ENCODE assay signal across 9 cellular contexts in the genomic region with DNA sequence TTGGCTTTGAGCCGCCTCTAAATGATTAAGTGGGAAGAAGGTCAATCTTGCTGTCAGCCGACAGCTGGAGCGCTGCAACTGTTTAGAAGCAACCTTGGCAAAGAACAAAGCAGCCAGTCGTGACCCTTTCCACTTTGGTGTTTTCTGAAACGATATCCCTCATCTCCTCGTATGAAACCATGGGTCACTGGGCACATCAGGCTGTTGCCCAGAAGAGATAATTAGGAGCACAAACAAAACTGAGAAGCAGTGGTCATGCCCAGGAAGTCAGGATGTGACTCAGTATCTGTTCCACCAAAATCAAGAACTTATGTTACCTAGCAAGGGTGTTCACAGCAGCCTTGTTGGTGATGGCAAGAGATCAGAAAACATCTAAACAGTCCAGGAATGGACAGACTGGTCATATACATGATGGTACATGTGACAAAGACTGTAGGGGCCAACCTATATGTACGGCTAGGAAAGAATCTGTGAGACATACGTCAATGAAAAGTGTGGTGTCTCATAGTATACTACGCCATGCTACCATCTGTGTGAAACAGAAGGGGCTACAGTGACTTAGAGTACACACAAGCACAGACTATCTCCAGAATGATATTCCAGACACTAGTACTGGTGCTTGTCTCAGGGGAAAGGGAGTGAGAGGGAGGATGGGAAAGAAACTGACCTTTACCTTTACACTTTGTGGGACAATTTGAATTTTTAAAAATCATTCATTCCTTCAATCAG. TPM values are rescaled to one million over a fixed set of nuclear protein-coding genes. Genes with fewer than 3 reads are reported as not detected.
DNase-seq lines count a peak whose midpoint lies in the region; ATAC-seq, FAIRE-seq and TF ChIP-seq lines count a peak whose summit lies in the region.
"Had no signal": no experiment of that assay in that cellular context is flagged by ENCODE, and none has a peak within 500 bp of the region (broad histone marks: within the 10 kb centered on the region; RNA-seq: fewer than 3 reads in every experiment).

No MANE protein-coding gene starts in this region.

- no peak for FAIRE-seq in H54 (lab: Jason Lieb, UNC)
- FAIRE-seq: A204.1 had no signal

- H3K9me3 Mint-ChIP-seq in activated naive CD8-positive, alpha-beta T cell treated with anti-CD3 and anti-CD28 coated beads, Interleukin-2, amount 50 U/mL, for 24 hours: no peaks in the 10 kb centered on the region

- H3K27ac Mint-ChIP-seq in activated naive CD8-positive, alpha-beta T cell treated with anti-CD3 and anti-CD28 coated beads, Interleukin-2, amount 50 U/mL, for 24 hours: peak overlapping the region; percentile 38

- H3K36me3 Mint-ChIP-seq in activated naive CD8-positive, alpha-beta T cell treated with anti-CD3 and anti-CD28 coated beads, Interleukin-2, amount 50 U/mL, for 24 hours (ENCODE audit: low read depth): peaks cover 25% of the 10 kb centered on the region

- H3K4me1 Mint-ChIP-seq in activated naive CD8-positive, alpha-beta T cell treated with anti-CD3 and anti-CD28 coated beads, Interleukin-2, amount 50 U/mL, for 24 hours: peaks cover 40% of the 10 kb centered on the region

- H3K4me3 Mint-ChIP-seq in activated naive CD8-positive, alpha-beta T cell treated with anti-CD3 and anti-CD28 coated beads, Interleukin-2, amount 50 U/mL, for 24 hours: no peak overlapping the region

- no peaks in the 10 kb centered on the region for H3K27me3 Mint-ChIP-seq in activated naive CD8-positive, alpha-beta T cell treated with anti-CD3 and anti-CD28 coated beads, Interleukin-2, amount 50 U/mL, for 24 hours

- DNase-seq in NCI-H748 (lab: John Stamatoyannopoulos, UW; ENCODE audit: unreplicated experiment) (peak; percentile 37), NCI-H748 treated with DMSO at 0.1 percent for 48 hours (lab: John Stamatoyannopoulos, UW) (no peak), iris pigment epithelial cell (ENCODE audit: low read depth) (peak; percentile 73), H54 (ENCODE audit: insufficient read length, low spot score) (no peak)
- DNase-seq in activated naive CD8-positive, alpha-beta T cell treated with anti-CD3 and anti-CD28 coated beads, Interleukin-2, amount 50 U/mL, for 24 hours: no peak

- ATAC-seq in activated naive CD8-positive, alpha-beta T cell treated with anti-CD3 and anti-CD28 coated beads, Interleukin-2, amount 50 U/mL, for 24 hours: peak; percentile 70
- ATAC-seq in HG02981 (IDR thresholded peaks at IDR 0.05; ENCODE audit: unreplicated experiment): no peak
- no peak for ATAC-seq in GM21447 (IDR thresholded peaks at IDR 0.05; ENCODE audit: unreplicated experiment)

- no peak for TF ChIP-seq POLR2A in H54 (IDR thresholded peaks at IDR 0.05; ENCODE audit: low read depth, low read length)

- peak overlapping the region; percentile 45 for H3K27ac ChIP-seq in temporal lobe (ENCODE audit: low read depth, low read length)

RNA-seq across cellular contexts. Expression of gene STN1, which starts 22.4 kb away (rescaled TPM):
- 4.9 TPM for total RNA-seq in temporal lobe

RNA-seq across cellular contexts. Expression of gene SH3PXD2A, which starts 40.2 kb away (rescaled TPM):
- 14.5 TPM for total RNA-seq in temporal lobe

Comparison
In these comparisons a context has a peak if more than half of its experiments do, and no peak if none do; other contexts are left out.
1. DNase-seq: peak in NCI-H748 (single experiment) and iris pigment epithelial cell (single experiment); none in NCI-H748 treated with DMSO at 0.1 percent for 48 hours (single experiment), activated naive CD8-positive, alpha-beta T cell treated with anti-CD3 and anti-CD28 coated beads, Interleukin-2, amount 50 U/mL, for 24 hours (single experiment) and H54 (single experiment).